In the genomic region with DNA sequence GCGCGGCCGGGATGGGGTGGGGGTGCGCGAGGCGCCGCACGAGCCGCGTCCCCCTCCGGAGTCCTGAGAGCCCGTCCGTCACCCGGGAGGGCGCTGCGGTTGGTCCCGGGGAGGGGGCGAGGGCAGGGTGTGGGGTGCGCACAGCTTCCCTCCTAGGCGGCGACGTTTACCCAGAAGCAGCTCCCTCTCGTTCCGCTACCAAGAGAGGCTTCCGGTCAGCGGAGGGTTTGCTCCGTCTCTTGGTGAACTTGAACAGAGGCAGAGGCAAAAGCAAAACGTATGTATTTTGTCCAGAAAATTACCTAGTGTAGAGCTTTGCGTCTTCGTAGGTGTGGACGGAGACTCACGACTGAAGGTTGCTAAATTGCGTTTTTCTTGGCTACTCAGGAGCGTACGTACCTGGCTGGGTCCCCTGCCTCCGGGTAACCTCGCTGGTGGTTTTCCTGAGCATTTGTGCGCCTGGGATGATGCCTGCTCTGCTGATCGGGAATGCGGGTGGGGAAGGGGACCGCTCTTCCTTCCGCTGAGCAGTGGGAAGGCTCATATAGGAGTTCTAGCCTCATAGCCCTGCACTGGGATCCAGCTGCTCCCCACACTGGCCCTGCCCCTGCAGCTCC, we compare ENCODE assay signal across 8 cellular contexts. TPM values are rescaled to one million over a fixed set of nuclear protein-coding genes. Genes with fewer than 3 reads are reported as not detected.
DNase-seq lines count a peak whose midpoint lies in the region; ATAC-seq, FAIRE-seq and TF ChIP-seq lines count a peak whose summit lies in the region.

No MANE protein-coding gene starts in this region.

- peaks cover 0 to 5% (median 0%) of the 10 kb centered on the region in 5 donors for H3K36me3 Mint-ChIP-seq in naive thymus-derived CD4-positive, alpha-beta T cell

- intact Hi-C loops in naive thymus-derived CD4-positive, alpha-beta T cell (cut with micrococcal nuclease), result no loop called here

- peaks cover 0 to 4% of the 10 kb centered on the region in 2 donors for H3K9me3 ChIP-seq in esophagus (ENCODE audit: control insufficient read depth in 2 of 2, insufficient read depth in 1 of 2, low read depth in 1 of 2, low read length in 1 of 2)
- H3K9me3 ChIP-seq in naive thymus-derived CD4-positive, alpha-beta T cell (ENCODE audit: control insufficient read depth in 2 of 3, low read length in 3 of 3), result no peaks in the 10 kb centered on the region

- H3K4me1 Mint-ChIP-seq in naive thymus-derived CD4-positive, alpha-beta T cell, result peaks cover 8 to 22% (median 18%) of the 10 kb centered on the region in 7 donors

- H3K27ac Mint-ChIP-seq in naive thymus-derived CD4-positive, alpha-beta T cell, result no peak overlapping the region

- peaks cover 35 to 66% (median 54%) of the 10 kb centered on the region in 5 donors for H3K27me3 Mint-ChIP-seq in naive thymus-derived CD4-positive, alpha-beta T cell

- peaks cover 0 to 3% of the 10 kb centered on the region in 2 donors for H3K27me3 ChIP-seq in esophagus (ENCODE audit: control insufficient read depth in 1 of 2, insufficient read depth in 2 of 2, low read length in 2 of 2)
- no peaks in the 10 kb centered on the region for H3K27me3 ChIP-seq in naive thymus-derived CD4-positive, alpha-beta T cell (ENCODE audit: control insufficient read depth in 2 of 2, insufficient read depth in 2 of 2, low read length in 2 of 2)

- peak overlapping the region; percentile 36 for H3K4me3 ChIP-seq in LNCaP clone FGC (ENCODE audit: low read depth, low read length)
- H3K4me3 ChIP-seq in esophagus (ENCODE audit: low read depth in 1 of 2, low read length in 2 of 2), result peak overlapping the region; percentile 31 to 63
- H3K4me3 ChIP-seq in naive thymus-derived CD4-positive, alpha-beta T cell (ENCODE audit: low read length), result peak overlapping the region; percentile 33

- H3K4me1 ChIP-seq in esophagus (ENCODE audit: control insufficient read depth in 2 of 2, insufficient read depth in 2 of 2, low read length in 1 of 2), result peaks cover 4 to 5% of the 10 kb centered on the region in 2 donors
- H3K4me1 ChIP-seq in naive thymus-derived CD4-positive, alpha-beta T cell (ENCODE audit: control insufficient read depth in 2 of 2, insufficient read depth in 2 of 2, low read length in 2 of 2), result peaks cover 0 to 11% of the 10 kb centered on the region in 2 donors

- FAIRE-seq in RCC 7860 (lab: Jason Lieb, UNC), result no peak

- POLR2A ChIA-PET in naive thymus-derived CD4-positive, alpha-beta T cell (lab: Charles Lee), result no interaction called here

- no peak for ATAC-seq in naive thymus-derived CD4-positive, alpha-beta T cell
- ATAC-seq in HG02840 (IDR thresholded peaks at IDR 0.05; ENCODE audit: low FRiP score, unreplicated experiment), result no peak
- ATAC-seq in GM21723 (IDR thresholded peaks at IDR 0.05; ENCODE audit: unreplicated experiment), result no peak
- no peak for ATAC-seq in GM21423 (IDR thresholded peaks at IDR 0.05; ENCODE audit: unreplicated experiment)

- no peaks in the 10 kb centered on the region for H3K36me3 ChIP-seq in esophagus (ENCODE audit: control insufficient read depth in 2 of 2, insufficient read depth in 2 of 2, low read length in 1 of 2)
- no peaks in the 10 kb centered on the region for H3K36me3 ChIP-seq in naive thymus-derived CD4-positive, alpha-beta T cell (ENCODE audit: control insufficient read depth in 2 of 3, insufficient read depth in 3 of 3, low read length in 3 of 3)

- no peak for TF ChIP-seq CTCF in LNCaP clone FGC (IDR thresholded peaks at IDR 0.05; ENCODE audit: control insufficient read depth, extremely low read depth, insufficient read depth)

- peaks cover 0 to 3% (median 0%) of the 10 kb centered on the region in 11 donors for H3K9me3 Mint-ChIP-seq in naive thymus-derived CD4-positive, alpha-beta T cell

- DNase-seq in ACHN (peak; percentile 44), LNCaP clone FGC (ENCODE audit: low read depth) (no peak), RCC 7860 (ENCODE audit: low spot score) (no peak)
- peak in 1 of 9 donors; percentile 4 for DNase-seq in naive thymus-derived CD4-positive, alpha-beta T cell

- H3K27ac ChIP-seq in esophagus (ENCODE audit: low read depth in 2 of 2, low read length in 1 of 2), result no peak overlapping the region
- H3K27ac ChIP-seq in naive thymus-derived CD4-positive, alpha-beta T cell (ENCODE audit: low read depth, low read length), result no peak overlapping the region

- in situ Hi-C loops in ACHN (cut with HindIII; ENCODE audit: low pct_ligation_motif_present, low pct_unique_long_range_greater_than_20kb, low sequenced_read_pairs), result no loop called here

- CTCF ChIA-PET in naive thymus-derived CD4-positive, alpha-beta T cell (lab: Charles Lee), result no interaction called here

- 3% methylated on average over 38 to 42 of the region's 42 CpGs for WGBS in esophagus, 2 donors

- peak overlapping the region; percentile 14 to 80 (median 64) for H3K4me3 Mint-ChIP-seq in naive thymus-derived CD4-positive, alpha-beta T cell

RNA-seq across cellular contexts. Expression of a gene that starts 0.8 kb away (rescaled TPM):
- under 1 TPM; 0.16 to 0.45 TPM for polyA plus RNA-seq in esophagus
- total RNA-seq in naive thymus-derived CD4-positive, alpha-beta T cell, result under 1 TPM; 0.13 to 0.73 (median 0.27) TPM
- polyA plus RNA-seq in naive thymus-derived CD4-positive, alpha-beta T cell, result not detected
